Comparison of ENCODE assay signal across 20 cellular contexts in genomic region chr12:97886548-97887176, GRCh38.
DNase-seq lines count a peak whose midpoint lies in the region; FAIRE-seq and TF ChIP-seq lines count a peak whose summit lies in the region.
"Had no signal": no experiment of that assay in that cellular context is flagged by ENCODE, and none has a peak within 500 bp of the region (broad histone marks: within the 10 kb centered on the region; RNA-seq: fewer than 3 reads in every experiment).

No MANE protein-coding gene starts in this region.

- no peaks in the 10 kb centered on the region for H3K36me3 ChIP-seq in bronchial epithelial cell (ENCODE audit: control insufficient read depth, insufficient read depth, low read length)
- H3K36me3 ChIP-seq in SJCRH30: no peaks in the 10 kb centered on the region
- H3K36me3 ChIP-seq in WERI-Rb-1: no peaks in the 10 kb centered on the region
- H3K36me3 ChIP-seq: BE2C; BLaER1 treated with 17β-estradiol and CSF1 and Interleukin-3, amounts not matched to agents 10 nM and 100 nM had no signal

- H3K4me3 ChIP-seq in bronchial epithelial cell (ENCODE audit: low read depth, low read length) (no peak overlapping the region), SJCRH30 (no peak overlapping the region), WERI-Rb-1 (ENCODE audit: low read depth, low read length) (no peak overlapping the region)
- H3K4me3 ChIP-seq: A549; BLaER1 treated with 17β-estradiol and CSF1 and Interleukin-3, amounts not matched to agents 10 nM and 100 nM; GM12878; GM23338 had no signal

- H3K9me3 ChIP-seq in SJCRH30 (replicated peaks): no peaks in the 10 kb centered on the region
- no peaks in the 10 kb centered on the region for H3K9me3 ChIP-seq in WERI-Rb-1 (ENCODE audit: severe bottlenecking)
- H3K9me3 ChIP-seq: A549; BE2C; BLaER1 treated with 17β-estradiol and CSF1 and Interleukin-3, amounts not matched to agents 10 nM and 100 nM had no signal

- DNase-seq in bronchial epithelial cell (ENCODE audit: low read depth) (peak; percentile 3), inferior parietal cortex (ENCODE audit: extremely low spot score) (peak; percentile 49), renal cortical epithelial cell (ENCODE audit: low read depth) (peak; percentile 7), SJCRH30 (no peak), GM10266 (ENCODE audit: extremely low spot score) (no peak), WERI-Rb-1 (no peak)
- DNase-seq: 8988T; ACHN; AML-193; BE2C; CD4-positive, alpha-beta T cell; COR-L47; DMS153; DND-41; H9 had no signal

- no peak for FAIRE-seq in bronchial epithelial cell (lab: Jason Lieb, UNC)
- FAIRE-seq: A549, G401.6, GM12878 had no signal

- no peaks in the 10 kb centered on the region for H3K4me1 ChIP-seq in SJCRH30
- H3K4me1 ChIP-seq: A549, BE2C had no signal

- H3K27ac ChIP-seq in SJCRH30 (no peak overlapping the region), WERI-Rb-1 (no peak overlapping the region)
- H3K27ac ChIP-seq: A549; BLaER1 treated with 17β-estradiol and CSF1 and Interleukin-3, amounts not matched to agents 10 nM and 100 nM had no signal

- no peaks in the 10 kb centered on the region for H3K27me3 ChIP-seq in bronchial epithelial cell (ENCODE audit: control insufficient read depth, insufficient read depth, low read length)
- H3K27me3 ChIP-seq in SJCRH30: no peaks in the 10 kb centered on the region
- no peaks in the 10 kb centered on the region for H3K27me3 ChIP-seq in WERI-Rb-1 (ENCODE audit: insufficient read depth, low read depth, severe bottlenecking)
- H3K27me3 ChIP-seq: BE2C; BLaER1 treated with 17β-estradiol and CSF1 and Interleukin-3, amounts not matched to agents 10 nM and 100 nM had no signal

- TF ChIP-seq CTCF in bronchial epithelial cell (IDR thresholded peaks at IDR 0.05; ENCODE audit: insufficient read depth, low read length, severe bottlenecking) (no peak), GM10266 (IDR thresholded peaks at IDR 0.05; ENCODE audit: control insufficient read depth, insufficient read depth, low read depth, missing control alignments) (no peak), WERI-Rb-1 (IDR thresholded peaks at IDR 0.05; ENCODE audit: low read depth, low read length) (no peak)

Comparison
In these comparisons a context has a peak if more than half of its experiments do, and no peak if none do; other contexts are left out.
1. DNase-seq: peak in bronchial epithelial cell (single experiment), inferior parietal cortex (single experiment) and renal cortical epithelial cell (single experiment); none in SJCRH30 (0 of 2), GM10266 (single experiment) and WERI-Rb-1 (single experiment).